In the genomic region with DNA sequence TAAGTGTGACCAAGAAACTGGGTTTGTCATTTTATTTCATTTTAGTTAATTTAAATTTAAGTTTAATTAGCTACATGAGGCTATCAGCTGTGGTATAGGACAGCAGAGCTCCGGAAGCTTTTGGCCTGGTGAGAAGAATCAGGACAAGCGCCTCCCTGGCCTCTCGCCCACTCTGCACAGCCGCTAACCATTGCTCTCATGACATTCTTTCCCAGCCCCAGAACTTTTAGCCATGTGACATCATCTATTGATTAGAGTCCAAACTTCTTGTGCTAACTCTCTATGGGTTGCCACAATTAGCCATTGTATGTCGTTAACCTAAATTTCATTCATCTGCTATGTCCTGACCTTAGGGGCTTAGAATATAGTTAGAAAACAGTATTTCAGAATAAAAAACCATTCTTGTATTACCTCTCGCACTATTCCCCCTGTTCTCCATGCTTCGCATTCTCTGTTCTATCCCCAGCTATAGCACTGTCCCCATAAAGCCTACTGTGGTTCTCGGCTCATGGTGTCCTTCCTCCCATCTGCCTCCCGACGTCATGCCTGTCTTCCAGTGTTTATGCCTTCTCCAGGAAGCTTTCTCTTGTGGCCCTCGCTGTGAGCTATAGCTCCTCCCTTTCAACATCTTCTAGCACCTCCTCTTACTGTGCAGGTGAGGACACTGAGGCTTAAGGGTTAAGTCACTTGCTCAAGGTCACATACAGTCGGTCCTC, we compare ENCODE assay signal across 11 cellular contexts. TPM values are rescaled to one million over a fixed set of nuclear protein-coding genes. Genes with fewer than 3 reads are reported as not detected.
DNase-seq lines count a peak whose midpoint lies in the region.
"Had no signal": no experiment of that assay in that cellular context is flagged by ENCODE, and none has a peak within 500 bp of the region (broad histone marks: within the 10 kb centered on the region; RNA-seq: fewer than 3 reads in every experiment).

No MANE protein-coding gene starts in this region.

- intact Hi-C loops in posterior vena cava (cut with DNase I): no loop called here

- H3K4me3 Mint-ChIP-seq in activated naive CD8-positive, alpha-beta T cell treated with anti-CD3 and anti-CD28 coated beads for 36 hours: no peak overlapping the region
- H3K4me3 Mint-ChIP-seq: activated CD4-positive, alpha-beta T cell treated with anti-CD3 and anti-CD28 coated beads, Interleukin-2, amount 10 ng/mL, durations not matched to agents 7 days and 5 days had no signal

- no peak overlapping the region for H3K27ac Mint-ChIP-seq in activated naive CD8-positive, alpha-beta T cell treated with anti-CD3 and anti-CD28 coated beads for 36 hours
- H3K27ac Mint-ChIP-seq: activated CD4-positive, alpha-beta T cell treated with anti-CD3 and anti-CD28 coated beads, Interleukin-2, amount 10 ng/mL, durations not matched to agents 7 days and 5 days had no signal

- H3K36me3 ChIP-seq in adipocyte (ENCODE audit: control insufficient read depth, insufficient read depth, low read length, severe bottlenecking): peaks cover 48% of the 10 kb centered on the region

- H3K4me3 ChIP-seq in adipocyte (ENCODE audit: low read length): peak overlapping the region; percentile 53

- peak overlapping the region; percentile 86 for H3K9ac ChIP-seq in adipocyte (ENCODE audit: low read length)

- peaks cover 38% of the 10 kb centered on the region for H3K36me3 Mint-ChIP-seq in activated naive CD8-positive, alpha-beta T cell treated with anti-CD3 and anti-CD28 coated beads for 36 hours

- H3K4me1 Mint-ChIP-seq in activated naive CD8-positive, alpha-beta T cell treated with anti-CD3 and anti-CD28 coated beads for 36 hours: peaks cover 37% of the 10 kb centered on the region

- H3K9me3 ChIP-seq in adipocyte (ENCODE audit: control insufficient read depth, low read length): no peaks in the 10 kb centered on the region

- H3K4me1 ChIP-seq in adipocyte (ENCODE audit: control insufficient read depth, insufficient read depth, low read length): peaks cover 66% of the 10 kb centered on the region

- H3K9me3 Mint-ChIP-seq in activated naive CD8-positive, alpha-beta T cell treated with anti-CD3 and anti-CD28 coated beads for 36 hours: peaks cover 2% of the 10 kb centered on the region
- H3K9me3 Mint-ChIP-seq: activated CD4-positive, alpha-beta T cell treated with anti-CD3 and anti-CD28 coated beads, Interleukin-2, amount 10 ng/mL, durations not matched to agents 7 days and 5 days; CD4-positive, CD25-positive, alpha-beta regulatory T cell had no signal

- H3K27me3 Mint-ChIP-seq in activated naive CD8-positive, alpha-beta T cell treated with anti-CD3 and anti-CD28 coated beads for 36 hours: no peaks in the 10 kb centered on the region
- H3K27me3 Mint-ChIP-seq: activated CD4-positive, alpha-beta T cell treated with anti-CD3 and anti-CD28 coated beads, Interleukin-2, amount 10 ng/mL, durations not matched to agents 7 days and 5 days; CD4-positive, CD25-positive, alpha-beta regulatory T cell had no signal

- no peaks in the 10 kb centered on the region for H3K27me3 ChIP-seq in adipocyte (replicated peaks; ENCODE audit: control insufficient read depth, insufficient read depth, low read length)

- peak; percentile 68 for DNase-seq in AG20443 (ENCODE audit: low spot score)
- peak; percentile 78 for DNase-seq in adipocyte (ENCODE audit: low read depth)
- DNase-seq in glomerular visceral epithelial cell (ENCODE audit: extremely low spot score): peak; percentile 66
- DNase-seq in posterior vena cava (ENCODE audit: low spot score): peak; percentile 89
- DNase-seq in NCI-H345 (lab: John Stamatoyannopoulos, UW): no peak
- no peak for DNase-seq in central memory CD4-positive, alpha-beta T cell
- no peak for DNase-seq in activated CD8-positive, alpha-beta memory T cell treated with anti-CD3 and anti-CD28 coated beads, Interleukin-2, amount 50 U/mL, for 4 hours
- no peak for DNase-seq in activated naive CD8-positive, alpha-beta T cell treated with anti-CD3 and anti-CD28 coated beads for 36 hours
- DNase-seq: activated CD4-positive, alpha-beta T cell treated with anti-CD3 and anti-CD28 coated beads, Interleukin-2, amount 10 ng/mL, durations not matched to agents 7 days and 5 days; CD4-positive, CD25-positive, alpha-beta regulatory T cell; NCI-H2227 treated with DMSO at 0.1 percent for 48 hours had no signal

RNA-seq across cellular contexts. Expression of a gene that starts 23.5 kb away (rescaled TPM):
- 10 to 100 TPM; 34.7 to 43.9 TPM for total RNA-seq in posterior vena cava
- 10 to 100 TPM; 20.7 to 26.9 TPM for total RNA-seq in activated naive CD8-positive, alpha-beta T cell treated with anti-CD3 and anti-CD28 coated beads for 36 hours

RNA-seq across cellular contexts. Expression of a gene that starts 46.0 kb away (rescaled TPM):
- total RNA-seq in posterior vena cava: under 1 TPM in 1 of 2 donors, not detected in 1; 0.28 TPM
- not detected for total RNA-seq in activated naive CD8-positive, alpha-beta T cell treated with anti-CD3 and anti-CD28 coated beads for 36 hours
- total RNA-seq: activated CD4-positive, alpha-beta T cell treated with anti-CD3 and anti-CD28 coated beads, Interleukin-2, amount 10 ng/mL, durations not matched to agents 7 days and 5 days; CD4-positive, CD25-positive, alpha-beta regulatory T cell had no signal

Comparison
In these comparisons a context has a peak if more than half of its experiments do, and no peak if none do; other contexts are left out.
1. DNase-seq: peak in AG20443 (single experiment), adipocyte (single experiment), glomerular visceral epithelial cell (single experiment) and posterior vena cava (single experiment); none in NCI-H345 (single experiment), central memory CD4-positive, alpha-beta T cell (single experiment), activated CD8-positive, alpha-beta memory T cell treated with anti-CD3 and anti-CD28 coated beads, Interleukin-2, amount 50 U/mL, for 4 hours (single experiment) and activated naive CD8-positive, alpha-beta T cell treated with anti-CD3 and anti-CD28 coated beads for 36 hours (single experiment).